Comparison of ENCODE assay signal across 9 cellular contexts in the genomic region with DNA sequence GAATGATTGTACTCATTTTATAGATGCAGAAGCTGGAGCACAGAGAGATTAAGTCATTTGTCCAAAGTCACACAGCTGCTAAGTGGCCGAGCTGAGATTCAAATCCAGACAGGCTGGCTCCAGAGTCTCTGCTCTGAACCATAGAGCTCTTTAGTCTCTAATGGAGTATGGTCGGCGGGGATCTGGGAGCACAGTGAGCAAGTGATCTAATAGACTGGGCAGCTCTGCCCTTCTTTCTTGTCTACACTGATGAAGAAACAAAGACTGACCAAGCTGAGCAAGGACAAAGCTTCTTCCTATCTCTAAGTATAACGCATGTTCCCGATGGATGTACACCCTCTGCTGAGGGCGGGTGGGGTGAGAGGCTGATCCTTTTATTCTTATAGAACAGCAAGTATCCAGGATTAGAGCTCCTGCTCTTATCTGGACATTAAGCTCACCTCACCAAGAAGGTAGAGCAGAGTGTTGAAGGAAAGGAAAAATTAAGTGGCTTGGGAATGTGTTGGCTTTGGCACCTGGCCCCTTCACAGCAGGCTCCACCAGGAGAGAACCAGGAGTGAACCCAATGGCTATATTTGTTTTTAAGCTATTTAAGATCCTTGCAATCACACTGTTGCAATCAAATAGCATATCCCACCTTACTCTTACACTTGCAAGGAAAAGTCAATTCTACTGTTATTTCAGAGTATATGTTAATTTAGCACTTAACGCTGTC.
DNase-seq lines count a peak whose midpoint lies in the region; ATAC-seq and TF ChIP-seq lines count a peak whose summit lies in the region.
"Had no signal": no experiment of that assay in that cellular context is flagged by ENCODE, and none has a peak within 500 bp of the region (broad histone marks: within the 10 kb centered on the region; RNA-seq: fewer than 3 reads in every experiment).

No MANE protein-coding gene starts in this region.

- peak overlapping the region; percentile 72 for H2BK20ac ChIP-seq in IMR-90 (ENCODE audit: low read depth, low read length)

- no peaks in the 10 kb centered on the region for H3K27me3 Mint-ChIP-seq in natural killer cell (ENCODE audit: low read depth in 2 of 2)

- peaks cover 65% of the 10 kb centered on the region for H4K20me1 ChIP-seq in IMR-90 (ENCODE audit: insufficient read depth, low read length)

- H3K9me3 ChIP-seq in IMR-90 (ENCODE audit: control insufficient read depth, insufficient read depth, low read length) (no peaks in the 10 kb centered on the region), breast epithelium (no peaks in the 10 kb centered on the region)

- peak overlapping the region; percentile 44 for H3K4ac ChIP-seq in IMR-90 (ENCODE audit: low read depth, low read length)

- no peak overlapping the region for H2AFZ ChIP-seq in IMR-90 (replicated peaks; ENCODE audit: low read length, poor library complexity)

- peaks cover 0 to 31% of the 10 kb centered on the region in 2 experiments; a peak in 2 of 4 replicates for H3K79me1 ChIP-seq in IMR-90 (ENCODE audit: low read depth in 1 of 2, low read length in 2 of 2)

- peak overlapping the region; percentile 99 for H3K4me2 ChIP-seq in IMR-90 (ENCODE audit: low read depth, low read length)

- H4K91ac ChIP-seq in IMR-90 (ENCODE audit: insufficient read depth, low read depth, low read length): peak overlapping the region; percentile 54; the same call in 1 of the 2 replicates

- peak overlapping the region; percentile 43 to 45; a peak in 2 of 4 replicates for H4K8ac ChIP-seq in IMR-90 (ENCODE audit: low read depth in 2 of 2, low read length in 2 of 2)

- peak overlapping the region; percentile 68 for H3K9ac ChIP-seq in IMR-90 (ENCODE audit: low read depth, low read length)

- ATAC-seq in IMR-90 (ENCODE audit: low read depth): no peak
- no peak for ATAC-seq in natural killer cell
- ATAC-seq in HG03159 (IDR thresholded peaks at IDR 0.05; ENCODE audit: unreplicated experiment): no peak
- ATAC-seq in GM21390 (IDR thresholded peaks at IDR 0.05; ENCODE audit: unreplicated experiment): no peak

- CTCF ChIA-PET in BJ (lab: Yijun Ruan, JAX) (interaction anchor here (0.7 to 5.0 kb wide), 9 partner anchors 9 to 228 kb away, joined by 3 to 47 read pairs (median 5); no protein-coding TSS in a partner anchor), IMR-90 (lab: Yijun Ruan, JAX) (interaction anchor here (0.7 to 2.7 kb wide), 10 partner anchors 9 to 201 kb away, joined by 3 to 12 read pairs (median 3); no protein-coding TSS in a partner anchor)

- DNase-seq in BJ (ENCODE audit: low read depth): no peak
- no peak for DNase-seq in IMR-90
- no peak for DNase-seq in breast epithelium (ENCODE audit: low spot score in 2 of 2)
- DNase-seq in natural killer cell: no peak
- DNase-seq in activated effector memory CD4-positive, alpha-beta T cell treated with anti-CD3 and anti-CD28 coated beads, Interleukin-2, amount 50 U/mL, for 16 hours: no peak
- DNase-seq in stimulated activated naive CD4-positive, alpha-beta T cell treated with Interleukin-2 at 50 U/mL for 16 hours (lab: John Stamatoyannopoulos, UW): no peak
- DNase-seq: activated gamma-delta T cell treated with Interleukin-2 at 50 U/mL for 16 hours had no signal

- intact Hi-C loops in IMR-90 (cut with micrococcal nuclease): loop anchor here (1.0 to 5.0 kb wide), 2 partner anchors 111 to 346 kb away; no protein-coding TSS in a partner anchor
- intact Hi-C loops in breast epithelium (cut with DNase I; ENCODE audit: low total_unique reads): no loop called here
- intact Hi-C loops in natural killer cell (cut with micrococcal nuclease): loop anchor here (5.0 kb wide), 1 partner anchor 326 kb away; no protein-coding TSS in a partner anchor

- TF ChIP-seq RAD21 in IMR-90 (IDR thresholded peaks at IDR 0.05; ENCODE audit: low read length): no peak

- H4K5ac ChIP-seq in IMR-90 (ENCODE audit: low read depth, low read length): peak overlapping the region; percentile 0; the same call in 1 of the 2 replicates

- in situ Hi-C loops in IMR-90 (cut with MboI; ENCODE audit: low sequenced_read_pairs): loop anchor here (25.0 kb wide), 1 partner anchor 481 kb away; no protein-coding TSS in a partner anchor

- H3K18ac ChIP-seq in IMR-90 (ENCODE audit: low read depth, low read length): peak overlapping the region; percentile 38; the same call in 1 of the 2 replicates

- H3K9me3 Mint-ChIP-seq in natural killer cell: no peaks in the 10 kb centered on the region

- no peaks in the 10 kb centered on the region; the same call in 1 of the 2 replicates for H3K36me3 ChIP-seq in BJ (ENCODE audit: control insufficient read depth, insufficient read depth, low read length)
- H3K36me3 ChIP-seq in IMR-90 (ENCODE audit: control insufficient read depth, insufficient read depth, low read length): no peaks in the 10 kb centered on the region; the same call in 1 of the 2 replicates
- H3K36me3 ChIP-seq in breast epithelium: no peaks in the 10 kb centered on the region

- peak overlapping the region; percentile 56 for H3K14ac ChIP-seq in IMR-90 (replicated peaks; ENCODE audit: low read depth, low read length)

- POLR2A ChIA-PET in BJ (lab: Charles Lee): interaction anchor here (0.6 kb wide), 2 partner anchors 11 to 107 kb away, joined by 3 to 4 read pairs; no protein-coding TSS in a partner anchor
- POLR2A ChIA-PET in IMR-90 (lab: Charles Lee; ENCODE audit: unreplicated experiment): interaction anchor here (0.5 kb wide), 1 partner anchor 77 kb away, joined by 3 read pairs; no protein-coding TSS in a partner anchor

- WGBS in IMR-90 (ENCODE audit: extremely low coverage in 2 of 2, insufficient read length in 1 of 2), 2 experiments: no CpG with 5 or more reads among the region's 7 CpGs

- dilution Hi-C loops in IMR-90 (cut with HindIII; ENCODE audit: low sequenced_read_pairs, unreplicated experiment): no loop called here

- peak overlapping the region; percentile 14; the same call in 1 of the 2 replicates for H3K56ac ChIP-seq in IMR-90 (ENCODE audit: extremely low read depth, insufficient read depth, low read length)

- peak overlapping the region; percentile 18 for H2AK9ac ChIP-seq in IMR-90 (replicated peaks; ENCODE audit: low read depth, low read length, poor library complexity)

- BruUV-seq in IMR-90 (replicated peaks; lab: Mats Ljungman, UMichigan): no TSS peak

- H3K9me1 ChIP-seq in IMR-90 (ENCODE audit: insufficient read depth, low read length): peaks cover 17% of the 10 kb centered on the region

- peaks cover 32% of the 10 kb centered on the region for H3K4me1 ChIP-seq in IMR-90 (ENCODE audit: control insufficient read depth, insufficient read depth, low read length)
- peaks cover 0 to 11% of the 10 kb centered on the region in 2 donors for H3K4me1 ChIP-seq in breast epithelium

- H3K4me3 ChIP-seq in BJ (ENCODE audit: low read depth, low read length) (peak overlapping the region; percentile 76), IMR-90 (ENCODE audit: insufficient read depth, low read depth, low read length) (peak overlapping the region; percentile 43; the same call in 1 of the 2 replicates), breast epithelium (peak overlapping the region; percentile 70 to 91 (median 86))

- H3K27me3 ChIP-seq in BJ (ENCODE audit: control insufficient read depth, insufficient read depth, low read length) (no peaks in the 10 kb centered on the region), IMR-90 (ENCODE audit: control insufficient read depth, insufficient read depth, low read length) (no peaks in the 10 kb centered on the region), breast epithelium (no peaks in the 10 kb centered on the region)

- H2AK5ac ChIP-seq in IMR-90 (ENCODE audit: low read depth, low read length): peak overlapping the region; percentile 1; the same call in 1 of the 2 replicates

- H3K36me3 Mint-ChIP-seq in natural killer cell: peaks cover 46% of the 10 kb centered on the region

- H2BK15ac ChIP-seq in IMR-90 (ENCODE audit: low read depth, low read length): peak overlapping the region; percentile 18; the same call in 1 of the 3 replicates

- H2BK5ac ChIP-seq in IMR-90 (ENCODE audit: low read depth, low read length, poor library complexity, severe bottlenecking): peak overlapping the region; percentile 55

- H3K27ac ChIP-seq in IMR-90 (ENCODE audit: insufficient read depth, low read length): peak overlapping the region; percentile 50; the same call in 1 of the 2 replicates
- peak overlapping the region; percentile 56 to 94 for H3K27ac ChIP-seq in breast epithelium

- TF ChIP-seq CTCF in BJ (IDR thresholded peaks at IDR 0.05; ENCODE audit: insufficient read depth, low read depth, low read length): no peak
- TF ChIP-seq CTCF in IMR-90 (conservative IDR thresholded peaks at IDR 0.05; ENCODE audit: low read depth, low read length): no peak
- TF ChIP-seq CTCF in breast epithelium (IDR thresholded peaks at IDR 0.05): no peak
- no peak for TF ChIP-seq CTCF in natural killer cell (IDR thresholded peaks at IDR 0.05)

- peak overlapping the region; percentile 50 for H2BK120ac ChIP-seq in IMR-90 (ENCODE audit: low read depth, low read length)

- H3K4me1 Mint-ChIP-seq in natural killer cell: peaks cover 68 to 82% of the 10 kb centered on the region in 2 donors

- H3K23ac ChIP-seq in IMR-90 (ENCODE audit: low read depth, low read length): peak overlapping the region; percentile 73

- TF ChIP-seq POLR2A in IMR-90 (IDR thresholded peaks at IDR 0.05; ENCODE audit: low read depth, low read length) (0 out of 2 replicates have a peak, but pooled peaks have one; percentile 42), breast epithelium (IDR thresholded peaks at IDR 0.05) (no peak)

- H3K4me3 Mint-ChIP-seq in natural killer cell: peak overlapping the region; percentile 98

- peak overlapping the region; percentile 98 to 99 for H3K27ac Mint-ChIP-seq in natural killer cell

TF ChIP-seq in IMR-90, 13 proteins besides CTCF, POLR2A, EP300 and RAD21:
- TF ChIP-seq BHLHE40 (IDR thresholded peaks at IDR 0.05; ENCODE audit: low read depth, low read length) (no peak), NFE2L2 (IDR thresholded peaks at IDR 0.05; ENCODE audit: low read depth, low read length) (no peak), CHD1 (IDR thresholded peaks at IDR 0.05; ENCODE audit: low read depth, low read length) (no peak), CEBPB (IDR thresholded peaks at IDR 0.05; ENCODE audit: low read depth, low read length) (no peak), RFX5 (IDR thresholded peaks at IDR 0.05; ENCODE audit: low read depth, low read length) (no peak)
- TF ChIP-seq, protein P1, sequence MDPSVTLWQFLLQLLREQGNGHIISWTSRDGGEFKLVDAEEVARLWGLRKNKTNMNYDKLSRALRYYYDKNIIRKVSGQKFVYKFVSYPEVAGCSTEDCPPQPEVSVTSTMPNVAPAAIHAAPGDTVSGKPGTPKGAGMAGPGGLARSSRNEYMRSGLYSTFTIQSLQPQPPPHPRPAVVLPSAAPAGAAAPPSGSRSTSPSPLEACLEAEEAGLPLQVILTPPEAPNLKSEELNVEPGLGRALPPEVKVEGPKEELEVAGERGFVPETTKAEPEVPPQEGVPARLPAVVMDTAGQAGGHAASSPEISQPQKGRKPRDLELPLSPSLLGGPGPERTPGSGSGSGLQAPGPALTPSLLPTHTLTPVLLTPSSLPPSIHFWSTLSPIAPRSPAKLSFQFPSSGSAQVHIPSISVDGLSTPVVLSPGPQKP (IDR thresholded peaks at IDR 0.05; ENCODE audit: borderline replicate concordance, low read depth, low read length): no peak
